Comparison of ENCODE assay signal across 8 cellular contexts in genomic region chr17:4806770-4807533, GRCh38. TPM values are rescaled to one million over a fixed set of nuclear protein-coding genes. Genes with fewer than 3 reads are reported as not detected.
A peak's percentile ranks its signal among the peaks of the same experiment; 100 is the strongest.
DNase-seq lines count a peak whose midpoint lies in the region; ATAC-seq, FAIRE-seq and TF ChIP-seq lines count a peak whose summit lies in the region.

TSS of gene PLD2 (plus strand) at chr17:4807152. CDS start at chr17:4807773, 621 bp downstream.

- H3K4me1 Mint-ChIP-seq in activated CD4-positive, alpha-beta T cell treated with anti-CD3 and anti-CD28 coated beads, Interleukin-2, amount 10 ng/mL, durations not matched to agents 24 days and 14 days = peaks cover 10% of the 10 kb centered on the region

- TF ChIP-seq EP300 in A549 (IDR thresholded peaks at IDR 0.05) = no peak

- DNase-seq in A549 (ENCODE audit: low read depth in 1 of 2, low spot score in 1 of 2) = peak; percentile 81 to 98
- DNase-seq in NCI-H460 (ENCODE audit: extremely low read depth, low read depth) = peak; percentile 84
- peak; percentile 97 for DNase-seq in activated CD4-positive, alpha-beta T cell treated with anti-CD3 and anti-CD28 coated beads, Interleukin-2, amount 10 ng/mL, durations not matched to agents 24 days and 14 days
- DNase-seq in coronary artery (ENCODE audit: low spot score) = no peak
- peak; percentile 95 for DNase-seq in left kidney (ENCODE audit: low read depth, low spot score)
- DNase-seq in stimulated activated CD4-positive, alpha-beta T cell treated with anti-CD3 and anti-CD28 coated beads, Interleukin-1b, Interleukin-23, amount 100 ng/mL, for 4 hours (ENCODE audit: low read depth in 2 of 2) = peak; percentile 76 to 87

- H3K27ac Mint-ChIP-seq in activated CD4-positive, alpha-beta T cell treated with anti-CD3 and anti-CD28 coated beads, Interleukin-2, amount 10 ng/mL, durations not matched to agents 24 days and 14 days = peak within 1 kb of the TSS; percentile 82

- TF ChIP-seq POLR2A in A549 (IDR thresholded peaks at IDR 0.05; ENCODE audit: low read length) = peak; percentile 88

- TF ChIP-seq RAD21 in A549 (conservative IDR thresholded peaks at IDR 0.05 in 1 of 2, IDR thresholded peaks at IDR 0.05 in 1 of 2) = no peak

- intact Hi-C loops in activated CD4-positive, alpha-beta T cell treated with anti-CD3 and anti-CD28 coated beads, Interleukin-2, amount 10 ng/mL, durations not matched to agents 24 days and 14 days (cut with micrococcal nuclease) = loop anchor here (1.0 to 2.0 kb wide), 2 partner anchors 11 to 16 kb away; partner anchors contain the start of gene PSMB6

- no peak for FAIRE-seq in A549 (lab: Jason Lieb, UNC)

- H3K4me3 ChIP-seq in A549 (peak within 1 kb of the TSS; percentile 83), coronary artery (peak within 1 kb of the TSS; percentile 99)

- peak within 1 kb of the TSS; percentile 82 for H3K4me3 Mint-ChIP-seq in activated CD4-positive, alpha-beta T cell treated with anti-CD3 and anti-CD28 coated beads, Interleukin-2, amount 10 ng/mL, durations not matched to agents 24 days and 14 days

- peaks cover 14% of the 10 kb centered on the region for H3K4me1 ChIP-seq in A549

- 0% methylated on average over 11 of the region's 103 CpGs for WGBS in A549 (ENCODE audit: missing lambda C conversion rate)

- peak within 1 kb of the TSS; percentile 88 for H3K4me2 ChIP-seq in A549

- H3K9me3 Mint-ChIP-seq in activated CD4-positive, alpha-beta T cell treated with anti-CD3 and anti-CD28 coated beads, Interleukin-2, amount 10 ng/mL, durations not matched to agents 24 days and 14 days = no peaks in the 10 kb centered on the region

- no peaks in the 10 kb centered on the region for H3K9me3 ChIP-seq in A549

- H3K36me3 Mint-ChIP-seq in activated CD4-positive, alpha-beta T cell treated with anti-CD3 and anti-CD28 coated beads, Interleukin-2, amount 10 ng/mL, durations not matched to agents 24 days and 14 days (ENCODE audit: low read depth) = peaks cover 11% of the 10 kb centered on the region

- H3K27me3 Mint-ChIP-seq in activated CD4-positive, alpha-beta T cell treated with anti-CD3 and anti-CD28 coated beads, Interleukin-2, amount 10 ng/mL, durations not matched to agents 24 days and 14 days = no peaks in the 10 kb centered on the region

- CTCF ChIA-PET in A549 (lab: Yijun Ruan, JAX) = interaction anchor here (0.6 to 5.2 kb wide), 15 partner anchors 11 to 242 kb away, joined by 3 to 36 read pairs (median 4); partner anchors contain the start of genes ARRB2, MED11 and PSMB6

- H3K27ac ChIP-seq in A549 = peak within 1 kb of the TSS; percentile 86 to 90
- peak within 1 kb of the TSS; percentile 10 to 82 for H3K27ac ChIP-seq in coronary artery

- TF ChIP-seq CTCF in A549 (IDR thresholded peaks at IDR 0.05) (no peak), coronary artery (IDR thresholded peaks at IDR 0.05) (no peak)

- ATAC-seq in A549 (peak; percentile 97 to 98), GM18517 (IDR thresholded peaks at IDR 0.05; ENCODE audit: unreplicated experiment) (peak; percentile 76), HG03045 (IDR thresholded peaks at IDR 0.05; ENCODE audit: unreplicated experiment) (peak; percentile 92)

- POLR2A ChIA-PET in A549 (lab: Yijun Ruan, JAX) = interaction anchor here (0.9 to 3.9 kb wide), 6 partner anchors 11 to 160 kb away, joined by 3 to 31 read pairs (median 4); partner anchors contain the start of genes GLTPD2, PSMB6, RNF167 and SLC25A11

TF ChIP-seq in A549, 52 proteins besides CTCF, POLR2A, EP300 and RAD21 (continues in another document):
- TF ChIP-seq NFE2L2 (conservative IDR thresholded peaks at IDR 0.05; ENCODE audit: low read length) (no peak), HDAC2 (IDR thresholded peaks at IDR 0.05) (no peak), RNF2 (IDR thresholded peaks at IDR 0.05; ENCODE audit: borderline replicate concordance, low read depth) (no peak), BCL3 (IDR thresholded peaks at IDR 0.05) (peak; percentile 91; the same call in 2 of the 3 replicates), REST (IDR thresholded peaks at IDR 0.05) (peak; percentile 73), HOXA7 (CRISPR knock-in tag; IDR thresholded peaks at IDR 0.05) (no peak), ZC3H11A (IDR thresholded peaks at IDR 0.05) (no peak), PHF8 (IDR thresholded peaks at IDR 0.05; ENCODE audit: borderline replicate concordance, low read depth) (peak; percentile 41; the same call in 1 of the 2 replicates), SREBF2 (IDR thresholded peaks at IDR 0.05) (no peak), CBX2 (IDR thresholded peaks at IDR 0.05; ENCODE audit: borderline replicate concordance, low read depth) (no peak), ZNF302 (CRISPR knock-in tag; IDR thresholded peaks at IDR 0.05) (no peak), ESRRA (IDR thresholded peaks at IDR 0.05; ENCODE audit: borderline replicate concordance, low read length) (no peak), MAFK (IDR thresholded peaks at IDR 0.05; ENCODE audit: partially characterized antibody) (no peak), POLR2AphosphoS2 (conservative IDR thresholded peaks at IDR 0.05; ENCODE audit: low read length) (no peak), HES2 (IDR thresholded peaks at IDR 0.05) (no peak), ZSCAN20 (CRISPR knock-in tag; IDR thresholded peaks at IDR 0.05) (no peak), RARB (CRISPR knock-in tag; IDR thresholded peaks at IDR 0.05) (no peak), RCOR1 (IDR thresholded peaks at IDR 0.05; ENCODE audit: low read depth, low read length) (no peak), GATA3 (IDR thresholded peaks at IDR 0.05; ENCODE audit: borderline replicate concordance) (no peak), KDM5A (IDR thresholded peaks at IDR 0.05) (no peak), TP53 (CRISPR knock-in tag; IDR thresholded peaks at IDR 0.05) (no peak), FOSB (CRISPR knock-in tag; IDR thresholded peaks at IDR 0.05) (no peak), ATOH8 (CRISPR knock-in tag; IDR thresholded peaks at IDR 0.05; ENCODE audit: low read depth) (no peak), EHF (CRISPR knock-in tag; IDR thresholded peaks at IDR 0.05) (no peak), NR3C1 (IDR thresholded peaks at IDR 0.05) (no peak), JUNB (IDR thresholded peaks at IDR 0.05) (no peak), CEBPB (IDR thresholded peaks at IDR 0.05) (no peak), JUN (IDR thresholded peaks at IDR 0.05) (peak; percentile 43 to 90; a peak in 3 of 5 replicates)

RNA-seq across cellular contexts. Expression of gene PLD2, which starts in this region (rescaled TPM):
- 17.0 and 20.2 TPM in 2 replicates for polyA plus RNA-seq in A549 (2011; rRNA removed)
- 24.5 and 30.1 TPM in 2 replicates for polyA plus RNA-seq in A549 (2012; cell fraction: cytosol; rRNA removed)
- 114 and 147 TPM in 2 replicates for polyA plus RNA-seq in A549 (2012; cell fraction: nucleus; rRNA removed)
- polyA plus RNA-seq in A549 (2017; fragmentation: RNase III; extraction: RNeasy Plus Mini Kit Qiagen cat#74134 plus additional on column Dnase treatment) = 23.0 to 27.4 TPM (median 23.7 TPM) in 3 replicates
- polyA minus RNA-seq in A549 (2011; rRNA and poly(A)+ RNA removed) = 27.1 and 27.4 TPM in 2 replicates
- 9.7 and 14.8 TPM in 2 replicates for total RNA-seq in NCI-H460 (2014; rRNA removed; shearing (Covaris generic))
- 14.3 and 47.4 TPM in 2 replicates for polyA plus RNA-seq in NCI-H460 (2014; cell fraction: nucleus; rRNA removed)
- 14.5 and 16.1 TPM in 2 replicates for total RNA-seq in activated CD4-positive, alpha-beta T cell treated with anti-CD3 and anti-CD28 coated beads, Interleukin-2, amount 10 ng/mL, durations not matched to agents 24 days and 14 days
